ENCODE assay signal across 18 cellular contexts in the genomic region with DNA sequence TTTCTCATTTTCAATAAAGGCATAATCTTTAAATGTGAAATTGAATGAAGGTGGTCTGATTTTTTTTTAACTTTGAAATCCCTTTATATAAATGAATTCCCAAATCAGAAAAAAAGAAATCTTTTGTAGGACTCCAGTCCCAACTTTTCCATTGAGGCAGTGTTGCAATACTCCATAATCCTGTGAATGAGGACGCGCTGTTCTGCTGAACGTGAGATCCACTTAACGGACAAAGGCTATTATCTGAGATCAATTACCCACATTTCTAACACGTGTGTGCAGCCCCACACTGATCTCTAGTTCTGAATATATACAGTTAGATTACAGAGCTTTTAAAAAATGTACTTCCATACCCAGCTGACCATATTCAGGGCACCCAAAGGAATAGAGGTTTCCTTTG. TPM values are rescaled to one million over a fixed set of nuclear protein-coding genes. Genes with fewer than 3 reads are reported as not detected.
A peak's percentile ranks its signal among the peaks of the same experiment; 100 is the strongest.
DNase-seq lines count a peak whose midpoint lies in the region; ATAC-seq and TF ChIP-seq lines count a peak whose summit lies in the region.
"Had no signal": no experiment of that assay in that cellular context is flagged by ENCODE, and none has a peak within 500 bp of the region (broad histone marks: within the 10 kb centered on the region; RNA-seq: fewer than 3 reads in every experiment).

No MANE protein-coding gene starts in this region.

- H3K36me3 Mint-ChIP-seq in GM23338 (ENCODE audit: low read depth), result peaks cover 100% of the 10 kb centered on the region
- peaks cover 6% of the 10 kb centered on the region for H3K36me3 Mint-ChIP-seq in IgD-negative memory B cell
- H3K36me3 Mint-ChIP-seq in neural progenitor cell, result peaks cover 51% of the 10 kb centered on the region
- peaks cover 85% of the 10 kb centered on the region for H3K36me3 Mint-ChIP-seq in activated CD4-positive, alpha-beta memory T cell treated with anti-CD3 and anti-CD28 coated beads, Interleukin-2, amount 10 ng/mL, durations not matched to agents 7 days and 5 days (ENCODE audit: low read depth)

- no peak for ATAC-seq in GM23338
- no peak for ATAC-seq in GM18498 (IDR thresholded peaks at IDR 0.05; ENCODE audit: unreplicated experiment)

- H3F3A ChIP-seq in GM23338 (replicated peaks; ENCODE audit: low read depth) (peaks cover 89% of the 10 kb centered on the region), neural progenitor cell (ENCODE audit: low read depth) (peaks cover 25% of the 10 kb centered on the region)

- POLR2A ChIA-PET in activated CD4-positive, alpha-beta memory T cell treated with anti-CD3 and anti-CD28 coated beads, Interleukin-2, amount 10 ng/mL, durations not matched to agents 7 days and 5 days (lab: Charles Lee), result no interaction called here

- H3K36me3 ChIP-seq in GM23338 (ENCODE audit: insufficient read depth), result peaks cover 88% of the 10 kb centered on the region
- peaks cover 98% of the 10 kb centered on the region for H3K36me3 ChIP-seq in WERI-Rb-1
- peaks cover 24% of the 10 kb centered on the region for H3K36me3 ChIP-seq in neural progenitor cell

- H3K4me1 Mint-ChIP-seq in GM23338, result peaks cover 55% of the 10 kb centered on the region
- peaks cover 4 to 5% (median 4%) of the 10 kb centered on the region in 3 donors for H3K4me1 Mint-ChIP-seq in IgD-negative memory B cell
- peaks cover 5% of the 10 kb centered on the region for H3K4me1 Mint-ChIP-seq in neural progenitor cell
- H3K4me1 Mint-ChIP-seq in activated CD4-positive, alpha-beta memory T cell treated with anti-CD3 and anti-CD28 coated beads, Interleukin-2, amount 10 ng/mL, durations not matched to agents 7 days and 5 days, result no peaks in the 10 kb centered on the region

- H3K9ac ChIP-seq in neural progenitor cell, result no peak overlapping the region
- H3K9ac ChIP-seq: GM23248 had no signal

- H3K27ac ChIP-seq in GM23338 (ENCODE audit: low read depth) (peak overlapping the region; percentile 88), WERI-Rb-1 (peak overlapping the region; percentile 61), neural progenitor cell (peak overlapping the region; percentile 13)
- H3K27ac ChIP-seq: GM23248, PC-9 had no signal

- H3K4me2 ChIP-seq in GM23338 (no peak overlapping the region), neural progenitor cell (no peak overlapping the region)
- H3K4me2 ChIP-seq: PC-9 had no signal

- H3K27ac Mint-ChIP-seq in GM23338 (no peak overlapping the region; the same call in 1 of the 2 replicates), IgD-negative memory B cell (peak overlapping the region in 2 of 3 donors; percentile 43 to 83), neural progenitor cell (no peak overlapping the region)
- no peak overlapping the region for H3K27ac Mint-ChIP-seq in activated CD4-positive, alpha-beta memory T cell treated with anti-CD3 and anti-CD28 coated beads, Interleukin-2, amount 10 ng/mL, durations not matched to agents 7 days and 5 days

- H3K4me3 ChIP-seq in GM23338 (no peak overlapping the region), WERI-Rb-1 (ENCODE audit: low read depth, low read length) (no peak overlapping the region), neural progenitor cell (no peak overlapping the region)
- H3K4me3 ChIP-seq: GM23248, PC-9 had no signal

- CTCF ChIA-PET in activated CD4-positive, alpha-beta memory T cell treated with anti-CD3 and anti-CD28 coated beads, Interleukin-2, amount 10 ng/mL, durations not matched to agents 7 days and 5 days (lab: Charles Lee), result interaction anchor here (0.8 kb wide), 1 partner anchor 186 kb away, joined by 3 read pairs; no protein-coding TSS in a partner anchor

- H3K9me3 Mint-ChIP-seq in GM23338 (no peaks in the 10 kb centered on the region), IgD-negative memory B cell (no peaks in the 10 kb centered on the region), neural progenitor cell (no peaks in the 10 kb centered on the region)
- H3K9me3 Mint-ChIP-seq in activated CD4-positive, alpha-beta memory T cell treated with anti-CD3 and anti-CD28 coated beads, Interleukin-2, amount 10 ng/mL, durations not matched to agents 7 days and 5 days, result no peaks in the 10 kb centered on the region
- H3K9me3 Mint-ChIP-seq: CD4-positive, alpha-beta memory T cell; HFFc6 had no signal

- H3K27me3 ChIP-seq in GM23338 (ENCODE audit: insufficient read depth), result no peaks in the 10 kb centered on the region
- no peaks in the 10 kb centered on the region for H3K27me3 ChIP-seq in WERI-Rb-1 (ENCODE audit: insufficient read depth, low read depth, severe bottlenecking)
- no peaks in the 10 kb centered on the region for H3K27me3 ChIP-seq in neural progenitor cell
- H3K27me3 ChIP-seq: BE2C had no signal

- H3K27me3 Mint-ChIP-seq in GM23338 (ENCODE audit: insufficient read depth, low read depth, poor library complexity), result peaks cover 43% of the 10 kb centered on the region
- H3K27me3 Mint-ChIP-seq in IgD-negative memory B cell, result no peaks in the 10 kb centered on the region
- H3K27me3 Mint-ChIP-seq in neural progenitor cell (ENCODE audit: insufficient read depth, low read depth), result no peaks in the 10 kb centered on the region
- H3K27me3 Mint-ChIP-seq in activated CD4-positive, alpha-beta memory T cell treated with anti-CD3 and anti-CD28 coated beads, Interleukin-2, amount 10 ng/mL, durations not matched to agents 7 days and 5 days, result no peaks in the 10 kb centered on the region
- H3K27me3 Mint-ChIP-seq: CD4-positive, alpha-beta memory T cell had no signal

- H3K4me3 Mint-ChIP-seq in GM23338 (no peak overlapping the region), IgD-negative memory B cell (no peak overlapping the region), neural progenitor cell (no peak overlapping the region)
- no peak overlapping the region for H3K4me3 Mint-ChIP-seq in activated CD4-positive, alpha-beta memory T cell treated with anti-CD3 and anti-CD28 coated beads, Interleukin-2, amount 10 ng/mL, durations not matched to agents 7 days and 5 days
- H3K4me3 Mint-ChIP-seq: CD4-positive, alpha-beta memory T cell; HFFc6 had no signal

- H4K20me1 ChIP-seq in GM23338 (replicated peaks; ENCODE audit: insufficient read depth) (peaks cover 79% of the 10 kb centered on the region), neural progenitor cell (ENCODE audit: low read depth) (peaks cover 91% of the 10 kb centered on the region)

- H3K9me2 ChIP-seq in GM23338 (ENCODE audit: insufficient read depth), result no peaks in the 10 kb centered on the region

- DNase-seq in GM23338 (ENCODE audit: low spot score) (no peak), WERI-Rb-1 (no peak), neural progenitor cell (ENCODE audit: low spot score) (no peak), HuH-7.5 (ENCODE audit: low spot score) (no peak)
- no peak for DNase-seq in activated CD4-positive, alpha-beta memory T cell treated with anti-CD3 and anti-CD28 coated beads, Interleukin-2, amount 10 ng/mL, durations not matched to agents 7 days and 5 days
- DNase-seq: NCI-H748 treated with DMSO at 0.1 percent for 48 hours, PC-9 had no signal

- H3K79me2 ChIP-seq in GM23338 (replicated peaks; ENCODE audit: insufficient read depth), result peaks cover 82% of the 10 kb centered on the region
- H3K79me2 ChIP-seq in neural progenitor cell (ENCODE audit: low read depth), result peaks cover 58% of the 10 kb centered on the region

- no peaks in the 10 kb centered on the region for H3K9me3 ChIP-seq in WERI-Rb-1 (ENCODE audit: severe bottlenecking)
- no peaks in the 10 kb centered on the region for H3K9me3 ChIP-seq in neural progenitor cell (ENCODE audit: low read depth)
- H3K9me3 ChIP-seq: BE2C had no signal

- TF ChIP-seq CTCF in GM23338 (conservative IDR thresholded peaks at IDR 0.05; ENCODE audit: low read depth in 2 of 2), result no peak
- no peak for TF ChIP-seq CTCF in WERI-Rb-1 (IDR thresholded peaks at IDR 0.05; ENCODE audit: low read depth, low read length)
- no peak for TF ChIP-seq CTCF in neural progenitor cell (IDR thresholded peaks at IDR 0.05)

- H3K4me1 ChIP-seq in GM23338 (ENCODE audit: insufficient read depth), result no peaks in the 10 kb centered on the region; the same call in 1 of the 2 replicates
- H3K4me1 ChIP-seq in neural progenitor cell, result no peaks in the 10 kb centered on the region
- H3K4me1 ChIP-seq: BE2C had no signal

- H2AFZ ChIP-seq in GM23338, result no peak overlapping the region
- H2AFZ ChIP-seq in neural progenitor cell (replicated peaks), result no peak overlapping the region
- H2AFZ ChIP-seq: GM23248, PC-9 had no signal

TF ChIP-seq in GM23338, 12 proteins besides CTCF, POLR2A, EP300 and RAD21 (continues in another document):
- TF ChIP-seq EZH2 (IDR thresholded peaks at IDR 0.05; ENCODE audit: low read depth, unreplicated experiment) (no peak), NANOG (IDR thresholded peaks at IDR 0.05; ENCODE audit: borderline replicate concordance) (no peak), POLR2AphosphoS5 (IDR thresholded peaks at IDR 0.05; ENCODE audit: low read depth) (no peak), CREB1 (CRISPR knock-in tag; IDR thresholded peaks at IDR 0.05; ENCODE audit: low read depth) (no peak), STAT1 (IDR thresholded peaks at IDR 0.05; ENCODE audit: unreplicated experiment) (no peak)

RNA-seq across cellular contexts. Expression of gene RCC2, which starts 19.1 kb away (rescaled TPM):
- total RNA-seq in GM23338 (2014; rRNA removed; shearing (Covaris generic)), result 367 and 386 TPM in 2 replicates
- polyA plus RNA-seq in GM23338 (2016; fragmentation: Nextera tagmentation; extraction: Ambion mirVana) (97.1 and 99.3 TPM in 2 replicates), IgD-negative memory B cell (16.3 TPM)
- 126 and 165 TPM in 2 replicates for total RNA-seq in neural progenitor cell (ENCODE audit: low replicate concordance)
- total RNA-seq in activated CD4-positive, alpha-beta memory T cell treated with anti-CD3 and anti-CD28 coated beads, Interleukin-2, amount 10 ng/mL, durations not matched to agents 7 days and 5 days, result 100 to 1,000 TPM; 111 to 114 TPM

RNA-seq across cellular contexts. Expression of gene PADI6, which starts 48.4 kb away (rescaled TPM):
- not detected in 2 replicates for total RNA-seq in GM23338 (2014; rRNA removed; shearing (Covaris generic))
- polyA plus RNA-seq in GM23338 (2016; fragmentation: Nextera tagmentation; extraction: Ambion mirVana), result not detected in 2 replicates
- polyA plus RNA-seq in IgD-negative memory B cell, result not detected
- not detected in 2 replicates for total RNA-seq in neural progenitor cell (ENCODE audit: low replicate concordance)
- total RNA-seq in activated CD4-positive, alpha-beta memory T cell treated with anti-CD3 and anti-CD28 coated beads, Interleukin-2, amount 10 ng/mL, durations not matched to agents 7 days and 5 days, result under 1 TPM; 0.23 to 0.30 TPM
- total RNA-seq: CD4-positive, alpha-beta memory T cell; GM23248; HFFc6; HT-29; IMR-90; LHCN-M2; NCI-H460 had no signal
- polyA plus RNA-seq: AG04450, GM23248, IMR-90 had no signal

Comparison
In these comparisons a context has a peak if more than half of its experiments do, and no peak if none do; other contexts are left out.
1. H3K27ac ChIP-seq: peak in every context shown above with its lines; median percentile 88 in GM23338; 61 in WERI-Rb-1; 13 in neural progenitor cell.
2. H3K27ac Mint-ChIP-seq: peak in IgD-negative memory B cell (2 of 3); none in GM23338 (single experiment), neural progenitor cell (single experiment) and activated CD4-positive, alpha-beta memory T cell treated with anti-CD3 and anti-CD28 coated beads, Interleukin-2, amount 10 ng/mL, durations not matched to agents 7 days and 5 days (single experiment).